ENCODE assay signal across 10 cellular contexts in genomic region chr1:154178856-154179811, GRCh38. TPM values are rescaled to one million over a fixed set of nuclear protein-coding genes. Genes with fewer than 3 reads are reported as not detected.
A peak's percentile ranks its signal among the peaks of the same experiment; 100 is the strongest.
DNase-seq lines count a peak whose midpoint lies in the region; ATAC-seq and TF ChIP-seq lines count a peak whose summit lies in the region.
"Had no signal": no experiment of that assay in that cellular context is flagged by ENCODE, and none has a peak within 500 bp of the region (broad histone marks: within the 10 kb centered on the region; RNA-seq: fewer than 3 reads in every experiment).

No MANE protein-coding gene starts in this region.

- H3K36me3 ChIP-seq in BLaER1, result peaks cover 62% of the 10 kb centered on the region
- H3K36me3 ChIP-seq in Loucy (ENCODE audit: insufficient read depth, low read length), result peaks cover 18% of the 10 kb centered on the region

- peaks cover 21% of the 10 kb centered on the region for H3F3A ChIP-seq in Loucy (ENCODE audit: low read depth)

- peak; percentile 29 to 44 for DNase-seq in cardiac fibroblast (ENCODE audit: low read depth in 2 of 2)
- no peak for DNase-seq in naive B cell
- no peak for DNase-seq in OCI-M2 (lab: John Stamatoyannopoulos, UW; ENCODE audit: unreplicated experiment)
- no peak for DNase-seq in GM19240 (ENCODE audit: insufficient read length, low spot score)
- no peak for DNase-seq in GM10248 (ENCODE audit: extremely low spot score)
- DNase-seq: activated effector memory CD4-positive, alpha-beta T cell treated with anti-CD3 and anti-CD28 coated beads, Interleukin-2, amount 50 U/mL, for 16 hours; NCI-H526 treated with DMSO at 0.1 percent for 48 hours had no signal

- TF ChIP-seq CTCF in Loucy (conservative IDR thresholded peaks at IDR 0.05; ENCODE audit: low read length) (no peak), cardiac fibroblast (IDR thresholded peaks at IDR 0.05; ENCODE audit: low read depth, low read length) (no peak), GM10248 (IDR thresholded peaks at IDR 0.05; ENCODE audit: control extremely low read depth, extremely low read depth, low read depth, missing control alignments) (no peak)

- H3K4me3 Mint-ChIP-seq in naive B cell, result peak overlapping the region; percentile 40 to 100 (median 100)

- H3K4me1 Mint-ChIP-seq in naive B cell, result peaks cover 64 to 76% (median 76%) of the 10 kb centered on the region in 3 donors

- H3K27ac Mint-ChIP-seq in naive B cell, result peak overlapping the region; percentile 93 to 100 (median 98)

- peak overlapping the region; percentile 49; the same call in 1 of the 2 replicates for H3K27ac ChIP-seq in BLaER1

- H3K4me1 ChIP-seq in BLaER1 (peaks cover 77% of the 10 kb centered on the region), Loucy (ENCODE audit: insufficient read depth, low read length, poor library complexity, severe bottlenecking) (peaks cover 56% of the 10 kb centered on the region)

- H3K36me3 Mint-ChIP-seq in naive B cell, result peaks cover 4 to 14% of the 10 kb centered on the region in 2 donors

- H4K20me1 ChIP-seq in BLaER1, result peaks cover 88% of the 10 kb centered on the region
- peaks cover 75% of the 10 kb centered on the region for H4K20me1 ChIP-seq in Loucy (ENCODE audit: insufficient read depth, low read length, poor library complexity, severe bottlenecking)

- H2AFZ ChIP-seq in Loucy (ENCODE audit: low read length), result no peak overlapping the region

- ATAC-seq in naive B cell (ENCODE audit: low read depth in 2 of 2) (no peak), GM21367 (IDR thresholded peaks at IDR 0.05; ENCODE audit: unreplicated experiment) (no peak)

- no peaks in the 10 kb centered on the region for H3K9me3 Mint-ChIP-seq in naive B cell

- no peaks in the 10 kb centered on the region for H3K27me3 ChIP-seq in BLaER1
- H3K27me3 ChIP-seq in Loucy (ENCODE audit: insufficient read depth, low read length, poor library complexity, severe bottlenecking), result no peaks in the 10 kb centered on the region

- no peaks in the 10 kb centered on the region for H3K9me3 ChIP-seq in BLaER1
- no peaks in the 10 kb centered on the region for H3K9me3 ChIP-seq in Loucy (ENCODE audit: insufficient read depth, low read depth, low read length)

- H3K9ac ChIP-seq in BLaER1, result peak overlapping the region; percentile 53; the same call in 1 of the 2 replicates
- peak overlapping the region; percentile 96 for H3K9ac ChIP-seq in Loucy (ENCODE audit: low read depth, low read length, poor library complexity, severe bottlenecking)

- CTCF ChIA-PET in GM10248 (lab: Yijun Ruan, JAX), result interaction anchor here (1.3 to 3.1 kb wide), 3 partner anchors 11 to 193 kb away, joined by 4 to 8 read pairs (median 8); partner anchors contain the start of gene RAB13

- H3K4me2 ChIP-seq in BLaER1, result peak overlapping the region; percentile 96
- H3K4me2 ChIP-seq in Loucy (ENCODE audit: low read depth, low read length, poor library complexity, severe bottlenecking), result peak overlapping the region; percentile 88

- H3K4me3 ChIP-seq in BLaER1, result peak overlapping the region; percentile 35
- peak overlapping the region; percentile 97 for H3K4me3 ChIP-seq in Loucy (ENCODE audit: low read length, poor library complexity, severe bottlenecking)
- peak overlapping the region in 1 of 2 donors; percentile 11 for H3K4me3 ChIP-seq in cardiac fibroblast (replicated peaks in 1 of 2; ENCODE audit: low read depth in 2 of 2, low read length in 2 of 2)

- POLR2A ChIA-PET in GM10248 (lab: Yijun Ruan, JAX), result no interaction called here

- H3K27me3 Mint-ChIP-seq in naive B cell, result no peaks in the 10 kb centered on the region

- peaks cover 83% of the 10 kb centered on the region for H3K79me2 ChIP-seq in Loucy (ENCODE audit: insufficient read depth, low read length)

- no peaks in the 10 kb centered on the region for H3K9me2 ChIP-seq in Loucy (replicated peaks; ENCODE audit: low read depth, low read length)

RNA-seq across cellular contexts. Expression of gene TPM3, which starts 12.8 kb away (rescaled TPM):
- polyA plus RNA-seq in naive B cell (ENCODE audit: low read depth in 6 of 6), result 100 to 1,000 TPM; 669 to 816 (median 772) TPM

RNA-seq across cellular contexts. Expression of gene NUP210L, which starts 24.3 kb away (rescaled TPM):
- polyA plus RNA-seq in naive B cell (ENCODE audit: low read depth in 6 of 6), result not detected

RNA-seq across cellular contexts. Expression of gene CFAP141, which starts 27.0 kb away (rescaled TPM):
- not detected for polyA plus RNA-seq in naive B cell (ENCODE audit: low read depth in 6 of 6)

RNA-seq across cellular contexts. Expression of gene UBAP2L, which starts 41.6 kb away (rescaled TPM):
- polyA plus RNA-seq in naive B cell (ENCODE audit: low read depth in 6 of 6), result 10 to 100 TPM; 23.7 to 81.6 (median 47.4) TPM

Comparison
In these comparisons a context has a peak if more than half of its experiments do, and no peak if none do; other contexts are left out.
1. DNase-seq: peak in cardiac fibroblast (2 of 2); none in naive B cell (single experiment), OCI-M2 (single experiment), GM19240 (single experiment) and GM10248 (single experiment).